In the genomic region with DNA sequence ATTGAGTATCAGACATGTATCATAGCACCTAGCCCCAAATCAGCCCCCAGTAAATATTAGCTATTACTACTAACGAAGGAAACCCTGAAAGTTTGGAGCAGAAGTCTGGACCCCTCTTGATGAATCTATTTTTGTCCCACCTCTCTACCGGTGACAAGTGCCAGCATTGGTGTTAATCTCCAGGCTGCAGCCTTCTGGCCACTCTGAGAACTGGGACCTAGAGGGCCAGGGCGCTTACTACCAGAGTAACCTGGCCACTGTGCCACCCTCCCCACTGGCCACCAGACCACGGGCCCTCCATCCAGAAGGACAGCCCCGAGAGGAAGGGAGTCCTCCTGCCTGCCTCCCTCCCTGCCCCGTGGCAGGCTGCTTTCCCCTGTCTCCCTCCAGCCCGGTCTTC, we compare ENCODE assay signal across 13 cellular contexts. TPM values are rescaled to one million over a fixed set of nuclear protein-coding genes. Genes with fewer than 3 reads are reported as not detected.
DNase-seq lines count a peak whose midpoint lies in the region; ATAC-seq and TF ChIP-seq lines count a peak whose summit lies in the region.
"Had no signal": no experiment of that assay in that cellular context is flagged by ENCODE, and none has a peak within 500 bp of the region (broad histone marks: within the 10 kb centered on the region; RNA-seq: fewer than 3 reads in every experiment).

No MANE protein-coding gene starts in this region.

- H3K27ac ChIP-seq in HL-60 (replicated peaks) (peak overlapping the region; percentile 7), upper lobe of left lung (peak overlapping the region; percentile 42 to 75 (median 48))
- no peak overlapping the region for H3K27ac ChIP-seq in naive thymus-derived CD4-positive, alpha-beta T cell (ENCODE audit: low read depth, low read length)
- H3K27ac ChIP-seq: PC-9 had no signal

- H3K27me3 ChIP-seq in HL-60 (ENCODE audit: insufficient read depth, poor library complexity, severe bottlenecking) = no peaks in the 10 kb centered on the region
- H3K27me3 ChIP-seq in naive thymus-derived CD4-positive, alpha-beta T cell (ENCODE audit: control insufficient read depth in 2 of 2, insufficient read depth in 2 of 2, low read length in 2 of 2) = no peaks in the 10 kb centered on the region
- H3K27me3 ChIP-seq in upper lobe of left lung = no peaks in the 10 kb centered on the region
- H3K27me3 ChIP-seq: adrenal gland had no signal

- H3K27me3 Mint-ChIP-seq in glutamatergic neuron (ENCODE audit: unreplicated experiment) = peaks cover 2% of the 10 kb centered on the region
- peaks cover 0 to 35% (median 0%) of the 10 kb centered on the region in 5 donors for H3K27me3 Mint-ChIP-seq in naive thymus-derived CD4-positive, alpha-beta T cell

- no peaks in the 10 kb centered on the region for H3K36me3 ChIP-seq in naive thymus-derived CD4-positive, alpha-beta T cell (ENCODE audit: control insufficient read depth in 2 of 3, insufficient read depth in 3 of 3, low read length in 3 of 3)
- peaks cover 0 to 4% (median 0%) of the 10 kb centered on the region in 4 donors for H3K36me3 ChIP-seq in upper lobe of left lung
- H3K36me3 ChIP-seq: adrenal gland had no signal

- TF ChIP-seq CTCF in HL-60 (IDR thresholded peaks at IDR 0.05; ENCODE audit: insufficient read depth, low read length) = no peak
- TF ChIP-seq CTCF in glutamatergic neuron (IDR thresholded peaks at IDR 0.05; ENCODE audit: partially characterized antibody, unreplicated experiment) = no peak
- TF ChIP-seq CTCF in upper lobe of left lung (IDR thresholded peaks at IDR 0.05) = no peak

- ATAC-seq in naive thymus-derived CD4-positive, alpha-beta T cell = peak; percentile 3
- ATAC-seq in upper lobe of left lung (ENCODE audit: low FRiP score in 2 of 2) (peak in 1 of 2 donors; percentile 31), HG02970 (IDR thresholded peaks at IDR 0.05; ENCODE audit: low FRiP score, unreplicated experiment) (no peak)
- ATAC-seq: activated CD4-positive, alpha-beta T cell treated with anti-CD3 and anti-CD28 coated beads for 36 hours had no signal

- TF ChIP-seq EP300 in upper lobe of left lung (IDR thresholded peaks at IDR 0.05) = no peak

- H3K4me3 Mint-ChIP-seq in glutamatergic neuron (ENCODE audit: unreplicated experiment) = no peak overlapping the region
- peak overlapping the region in 1 of 10 donors; percentile 14 for H3K4me3 Mint-ChIP-seq in naive thymus-derived CD4-positive, alpha-beta T cell
- H3K4me3 Mint-ChIP-seq: activated CD4-positive, alpha-beta T cell treated with anti-CD3 and anti-CD28 coated beads for 36 hours; CD8-positive, alpha-beta memory T cell had no signal

- H3K36me3 Mint-ChIP-seq in glutamatergic neuron (ENCODE audit: unreplicated experiment) = no peaks in the 10 kb centered on the region
- H3K36me3 Mint-ChIP-seq in naive thymus-derived CD4-positive, alpha-beta T cell = no peaks in the 10 kb centered on the region
- H3K36me3 Mint-ChIP-seq: CD8-positive, alpha-beta memory T cell had no signal

- H3K27ac Mint-ChIP-seq in glutamatergic neuron (ENCODE audit: unreplicated experiment) = peak overlapping the region; percentile 78
- no peak overlapping the region for H3K27ac Mint-ChIP-seq in naive thymus-derived CD4-positive, alpha-beta T cell
- H3K27ac Mint-ChIP-seq: activated CD4-positive, alpha-beta T cell treated with anti-CD3 and anti-CD28 coated beads for 36 hours; CD8-positive, alpha-beta memory T cell had no signal

- H3K4me1 Mint-ChIP-seq in glutamatergic neuron (ENCODE audit: low read depth, unreplicated experiment) = peaks cover 35% of the 10 kb centered on the region
- peaks cover 12 to 28% (median 19%) of the 10 kb centered on the region in 7 donors for H3K4me1 Mint-ChIP-seq in naive thymus-derived CD4-positive, alpha-beta T cell

- WGBS in upper lobe of left lung, 2 donors = 24 to 33% methylated on average over 5 to 7 of the region's 7 CpGs

- no peak for TF ChIP-seq POLR2A in upper lobe of left lung (IDR thresholded peaks at IDR 0.05)

- DNase-seq in HL-60 (ENCODE audit: low read depth in 1 of 2, low spot score in 1 of 2) = no peak
- DNase-seq in glutamatergic neuron = no peak
- DNase-seq in naive thymus-derived CD4-positive, alpha-beta T cell = no peak
- DNase-seq in upper lobe of left lung = no peak
- DNase-seq in Ammon's horn (ENCODE audit: low spot score) = no peak
- no peak for DNase-seq in SK-N-DZ (ENCODE audit: low spot score)
- DNase-seq: activated CD4-positive, alpha-beta T cell treated with anti-CD3 and anti-CD28 coated beads for 36 hours; CD8-positive, alpha-beta memory T cell; NCI-H1105; PC-9 had no signal

- POLR2A ChIA-PET in naive thymus-derived CD4-positive, alpha-beta T cell (lab: Charles Lee) = no interaction called here

- CTCF ChIA-PET in naive thymus-derived CD4-positive, alpha-beta T cell (lab: Charles Lee) = no interaction called here

- no peaks in the 10 kb centered on the region for H3K9me3 Mint-ChIP-seq in glutamatergic neuron (ENCODE audit: unreplicated experiment)
- no peaks in the 10 kb centered on the region for H3K9me3 Mint-ChIP-seq in naive thymus-derived CD4-positive, alpha-beta T cell
- H3K9me3 Mint-ChIP-seq: CD8-positive, alpha-beta memory T cell had no signal

- peaks cover 0 to 10% of the 10 kb centered on the region in 2 donors for H3K4me1 ChIP-seq in naive thymus-derived CD4-positive, alpha-beta T cell (ENCODE audit: control insufficient read depth in 2 of 2, insufficient read depth in 2 of 2, low read length in 2 of 2)
- H3K4me1 ChIP-seq in upper lobe of left lung = peaks cover 9 to 18% (median 11%) of the 10 kb centered on the region in 4 donors
- H3K4me1 ChIP-seq: adrenal gland had no signal

- H3K4me3 ChIP-seq in HL-60 (replicated peaks; ENCODE audit: insufficient read depth, low read length) (peak overlapping the region; percentile 42), upper lobe of left lung (peak overlapping the region; percentile 32 to 51 (median 36))
- no peak overlapping the region for H3K4me3 ChIP-seq in naive thymus-derived CD4-positive, alpha-beta T cell (ENCODE audit: low read length)
- H3K4me3 ChIP-seq: PC-9 had no signal

- intact Hi-C loops in naive thymus-derived CD4-positive, alpha-beta T cell (cut with micrococcal nuclease) = no loop called here

- H3K9me3 ChIP-seq in naive thymus-derived CD4-positive, alpha-beta T cell (ENCODE audit: control insufficient read depth in 2 of 3, low read length in 3 of 3) = no peaks in the 10 kb centered on the region
- no peaks in the 10 kb centered on the region for H3K9me3 ChIP-seq in upper lobe of left lung
- H3K9me3 ChIP-seq: adrenal gland had no signal

RNA-seq across cellular contexts. Expression of gene KCNMB1, which starts 0.3 kb away (rescaled TPM):
- total RNA-seq in glutamatergic neuron (ENCODE audit: unreplicated experiment) = 0.29 TPM
- 1 to 10 TPM in 1 of 5 experiments, under 1 TPM in 1, not detected in 3; 0.48 to 5.6 TPM for total RNA-seq in naive thymus-derived CD4-positive, alpha-beta T cell
- polyA plus RNA-seq in naive thymus-derived CD4-positive, alpha-beta T cell = not detected
- 1 to 10 TPM; 1.1 to 5.3 (median 2.0) TPM for total RNA-seq in upper lobe of left lung
- not detected in 2 replicates for polyA plus RNA-seq in SK-N-DZ (2014; cell fraction: cytosol; rRNA removed)
- polyA plus RNA-seq in SK-N-DZ (2014; cell fraction: nucleus; rRNA removed) = not detected in 2 replicates
- total RNA-seq: activated CD4-positive, alpha-beta T cell treated with anti-CD3 and anti-CD28 coated beads for 36 hours; CD8-positive, alpha-beta memory T cell; PC-9; T-helper 1 cell treated with Interleukin-12 subunit alpha and Interleukin-12 subunit beta and Interleukin-4 antibody, amounts not matched to agents 30 ng/mL and 1 ng/mL, for 36 hours had no signal
- polyA plus RNA-seq: CD8-positive, alpha-beta memory T cell had no signal
